ENCODE assay signal across 1 cellular context in the genomic region with DNA sequence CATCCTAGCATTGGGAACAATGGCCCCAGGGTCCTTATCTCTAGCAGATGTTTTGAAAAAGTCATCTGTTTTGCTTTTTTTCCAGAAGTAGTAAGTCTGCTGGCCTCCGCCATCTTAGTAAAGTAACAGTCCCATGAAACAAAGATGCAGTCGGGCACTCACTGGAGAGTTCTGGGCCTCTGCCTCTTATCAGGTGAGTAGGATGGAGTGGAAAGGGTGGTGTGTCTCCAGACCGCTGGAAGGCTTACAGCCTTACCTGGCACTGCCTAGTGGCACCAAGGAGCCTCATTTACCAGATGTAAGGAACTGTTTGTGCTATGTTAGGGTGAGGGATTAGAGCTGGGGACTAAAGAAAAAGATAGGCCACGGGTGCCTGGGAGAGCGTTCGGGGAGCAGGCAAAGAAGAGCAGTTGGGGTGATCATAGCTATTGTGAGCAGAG.
TF ChIP-seq lines count a peak whose summit lies in the region.

No MANE protein-coding gene starts in this region.

TF ChIP-seq in GM23338, 12 proteins besides CTCF, POLR2A, EP300 and RAD21 (continued from another document):
- TF ChIP-seq, protein P1, sequence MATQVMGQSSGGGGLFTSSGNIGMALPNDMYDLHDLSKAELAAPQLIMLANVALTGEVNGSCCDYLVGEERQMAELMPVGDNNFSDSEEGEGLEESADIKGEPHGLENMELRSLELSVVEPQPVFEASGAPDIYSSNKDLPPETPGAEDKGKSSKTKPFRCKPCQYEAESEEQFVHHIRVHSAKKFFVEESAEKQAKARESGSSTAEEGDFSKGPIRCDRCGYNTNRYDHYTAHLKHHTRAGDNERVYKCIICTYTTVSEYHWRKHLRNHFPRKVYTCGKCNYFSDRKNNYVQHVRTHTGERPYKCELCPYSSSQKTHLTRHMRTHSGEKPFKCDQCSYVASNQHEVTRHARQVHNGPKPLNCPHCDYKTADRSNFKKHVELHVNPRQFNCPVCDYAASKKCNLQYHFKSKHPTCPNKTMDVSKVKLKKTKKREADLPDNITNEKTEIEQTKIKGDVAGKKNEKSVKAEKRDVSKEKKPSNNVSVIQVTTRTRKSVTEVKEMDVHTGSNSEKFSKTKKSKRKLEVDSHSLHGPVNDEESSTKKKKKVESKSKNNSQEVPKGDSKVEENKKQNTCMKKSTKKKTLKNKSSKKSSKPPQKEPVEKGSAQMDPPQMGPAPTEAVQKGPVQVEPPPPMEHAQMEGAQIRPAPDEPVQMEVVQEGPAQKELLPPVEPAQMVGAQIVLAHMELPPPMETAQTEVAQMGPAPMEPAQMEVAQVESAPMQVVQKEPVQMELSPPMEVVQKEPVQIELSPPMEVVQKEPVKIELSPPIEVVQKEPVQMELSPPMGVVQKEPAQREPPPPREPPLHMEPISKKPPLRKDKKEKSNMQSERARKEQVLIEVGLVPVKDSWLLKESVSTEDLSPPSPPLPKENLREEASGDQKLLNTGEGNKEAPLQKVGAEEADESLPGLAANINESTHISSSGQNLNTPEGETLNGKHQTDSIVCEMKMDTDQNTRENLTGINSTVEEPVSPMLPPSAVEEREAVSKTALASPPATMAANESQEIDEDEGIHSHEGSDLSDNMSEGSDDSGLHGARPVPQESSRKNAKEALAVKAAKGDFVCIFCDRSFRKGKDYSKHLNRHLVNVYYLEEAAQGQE (IDR thresholded peaks at IDR 0.05; ENCODE audit: unreplicated experiment): no peak
- TF ChIP-seq ZNF331 (CRISPR knock-in tag; IDR thresholded peaks at IDR 0.05; ENCODE audit: low read depth): no peak
- no peak for TF ChIP-seq EZH2 (IDR thresholded peaks at IDR 0.05; ENCODE audit: low read depth, unreplicated experiment)
- no peak for TF ChIP-seq STAT1 (IDR thresholded peaks at IDR 0.05; ENCODE audit: unreplicated experiment)
- TF ChIP-seq, protein P2, sequence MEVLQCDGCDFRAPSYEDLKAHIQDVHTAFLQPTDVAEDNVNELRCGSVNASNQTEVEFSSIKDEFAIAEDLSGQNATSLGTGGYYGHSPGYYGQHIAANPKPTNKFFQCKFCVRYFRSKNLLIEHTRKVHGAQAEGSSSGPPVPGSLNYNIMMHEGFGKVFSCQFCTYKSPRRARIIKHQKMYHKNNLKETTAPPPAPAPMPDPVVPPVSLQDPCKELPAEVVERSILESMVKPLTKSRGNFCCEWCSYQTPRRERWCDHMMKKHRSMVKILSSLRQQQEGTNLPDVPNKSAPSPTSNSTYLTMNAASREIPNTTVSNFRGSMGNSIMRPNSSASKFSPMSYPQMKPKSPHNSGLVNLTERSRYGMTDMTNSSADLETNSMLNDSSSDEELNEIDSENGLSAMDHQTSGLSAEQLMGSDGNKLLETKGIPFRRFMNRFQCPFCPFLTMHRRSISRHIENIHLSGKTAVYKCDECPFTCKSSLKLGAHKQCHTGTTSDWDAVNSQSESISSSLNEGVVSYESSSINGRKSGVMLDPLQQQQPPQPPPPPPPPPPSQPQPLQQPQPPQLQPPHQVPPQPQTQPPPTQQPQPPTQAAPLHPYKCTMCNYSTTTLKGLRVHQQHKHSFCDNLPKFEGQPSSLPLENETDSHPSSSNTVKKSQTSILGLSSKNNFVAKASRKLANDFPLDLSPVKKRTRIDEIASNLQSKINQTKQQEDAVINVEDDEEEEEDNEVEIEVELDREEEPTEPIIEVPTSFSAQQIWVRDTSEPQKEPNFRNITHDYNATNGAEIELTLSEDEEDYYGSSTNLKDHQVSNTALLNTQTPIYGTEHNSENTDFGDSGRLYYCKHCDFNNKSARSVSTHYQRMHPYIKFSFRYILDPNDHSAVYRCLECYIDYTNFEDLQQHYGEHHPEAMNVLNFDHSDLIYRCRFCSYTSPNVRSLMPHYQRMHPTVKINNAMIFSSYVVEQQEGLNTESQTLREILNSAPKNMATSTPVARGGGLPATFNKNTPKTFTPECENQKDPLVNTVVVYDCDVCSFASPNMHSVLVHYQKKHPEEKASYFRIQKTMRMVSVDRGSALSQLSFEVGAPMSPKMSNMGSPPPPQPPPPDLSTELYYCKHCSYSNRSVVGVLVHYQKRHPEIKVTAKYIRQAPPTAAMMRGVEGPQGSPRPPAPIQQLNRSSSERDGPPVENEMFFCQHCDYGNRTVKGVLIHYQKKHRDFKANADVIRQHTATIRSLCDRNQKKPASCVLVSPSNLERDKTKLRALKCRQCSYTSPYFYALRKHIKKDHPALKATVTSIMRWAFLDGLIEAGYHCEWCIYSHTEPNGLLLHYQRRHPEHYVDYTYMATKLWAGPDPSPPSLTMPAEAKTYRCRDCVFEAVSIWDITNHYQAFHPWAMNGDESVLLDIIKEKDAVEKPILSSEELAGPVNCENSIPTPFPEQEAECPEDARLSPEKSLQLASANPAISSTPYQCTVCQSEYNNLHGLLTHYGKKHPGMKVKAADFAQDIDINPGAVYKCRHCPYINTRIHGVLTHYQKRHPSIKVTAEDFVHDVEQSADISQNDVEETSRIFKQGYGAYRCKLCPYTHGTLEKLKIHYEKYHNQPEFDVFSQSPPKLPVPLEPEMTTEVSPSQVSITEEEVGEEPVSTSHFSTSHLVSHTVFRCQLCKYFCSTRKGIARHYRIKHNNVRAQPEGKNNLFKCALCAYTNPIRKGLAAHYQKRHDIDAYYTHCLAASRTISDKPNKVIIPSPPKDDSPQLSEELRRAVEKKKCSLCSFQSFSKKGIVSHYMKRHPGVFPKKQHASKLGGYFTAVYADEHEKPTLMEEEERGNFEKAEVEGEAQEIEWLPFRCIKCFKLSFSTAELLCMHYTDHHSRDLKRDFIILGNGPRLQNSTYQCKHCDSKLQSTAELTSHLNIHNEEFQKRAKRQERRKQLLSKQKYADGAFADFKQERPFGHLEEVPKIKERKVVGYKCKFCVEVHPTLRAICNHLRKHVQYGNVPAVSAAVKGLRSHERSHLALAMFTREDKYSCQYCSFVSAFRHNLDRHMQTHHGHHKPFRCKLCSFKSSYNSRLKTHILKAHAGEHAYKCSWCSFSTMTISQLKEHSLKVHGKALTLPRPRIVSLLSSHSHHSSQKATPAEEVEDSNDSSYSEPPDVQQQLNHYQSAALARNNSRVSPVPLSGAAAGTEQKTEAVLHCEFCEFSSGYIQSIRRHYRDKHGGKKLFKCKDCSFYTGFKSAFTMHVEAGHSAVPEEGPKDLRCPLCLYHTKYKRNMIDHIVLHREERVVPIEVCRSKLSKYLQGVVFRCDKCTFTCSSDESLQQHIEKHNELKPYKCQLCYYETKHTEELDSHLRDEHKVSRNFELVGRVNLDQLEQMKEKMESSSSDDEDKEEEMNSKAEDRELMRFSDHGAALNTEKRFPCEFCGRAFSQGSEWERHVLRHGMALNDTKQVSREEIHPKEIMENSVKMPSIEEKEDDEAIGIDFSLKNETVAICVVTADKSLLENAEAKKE (CRISPR knock-in tag; IDR thresholded peaks at IDR 0.05): no peak
TF ChIP-seq in GM23338: peak in this region for 0.
